Comparison of ENCODE assay signal across 16 cellular contexts in genomic region chr22:46500201-46500600, GRCh38. TPM values are rescaled to one million over a fixed set of nuclear protein-coding genes. Genes with fewer than 3 reads are reported as not detected.
DNase-seq lines count a peak whose midpoint lies in the region; ATAC-seq and TF ChIP-seq lines count a peak whose summit lies in the region.
"Had no signal": no experiment of that assay in that cellular context is flagged by ENCODE, and none has a peak within 500 bp of the region (broad histone marks: within the 10 kb centered on the region; RNA-seq: fewer than 3 reads in every experiment).

No MANE protein-coding gene starts in this region.

- H3K27me3 Mint-ChIP-seq in endothelial cell (ENCODE audit: unreplicated experiment), result peaks cover 5% of the 10 kb centered on the region
- H3K27me3 Mint-ChIP-seq in nephron (ENCODE audit: low read depth), result peaks cover 24% of the 10 kb centered on the region

- in situ Hi-C loops in HAP-1 (cut with MboI; ENCODE audit: low sequenced_read_pairs), result no loop called here

- H3K4me1 Mint-ChIP-seq in endothelial cell (ENCODE audit: unreplicated experiment) (peaks cover 21% of the 10 kb centered on the region), nephron (peaks cover 24% of the 10 kb centered on the region)

- H3K36me3 Mint-ChIP-seq in endothelial cell (ENCODE audit: low read depth, unreplicated experiment), result no peaks in the 10 kb centered on the region
- no peaks in the 10 kb centered on the region for H3K36me3 Mint-ChIP-seq in nephron (ENCODE audit: low read depth)
- H3K36me3 Mint-ChIP-seq: stimulated activated memory B cell treated with anti-CD40 and anti-IgM and Interleukin-4, amounts not matched to agents 10 μg/mL and 1 μg/mL and 100 μg/mL, for 72 hours had no signal

- no peaks in the 10 kb centered on the region for H3K36me3 ChIP-seq in HAP-1 (replicated peaks)

- H3K9me3 ChIP-seq in HAP-1, result no peaks in the 10 kb centered on the region

- TF ChIP-seq CTCF in endothelial cell (IDR thresholded peaks at IDR 0.05; ENCODE audit: unreplicated experiment), result no peak
- no peak for TF ChIP-seq CTCF in nephron (IDR thresholded peaks at IDR 0.05; ENCODE audit: unreplicated experiment in 3 of 3)

- H3K27ac Mint-ChIP-seq in endothelial cell (ENCODE audit: unreplicated experiment) (no peak overlapping the region), nephron (peak overlapping the region; percentile 54 to 87 (median 78))
- H3K27ac Mint-ChIP-seq: stimulated activated memory B cell treated with anti-CD40 and anti-IgM and Interleukin-4, amounts not matched to agents 10 μg/mL and 1 μg/mL and 100 μg/mL, for 72 hours had no signal

- H3K4me1 ChIP-seq in HAP-1, result peaks cover 8% of the 10 kb centered on the region

- H3K4me3 ChIP-seq in HAP-1, result no peak overlapping the region

- no peak overlapping the region for H3K4me3 Mint-ChIP-seq in endothelial cell (ENCODE audit: unreplicated experiment)
- H3K4me3 Mint-ChIP-seq in nephron, result peak overlapping the region in 1 of 3 experiments; percentile 57
- H3K4me3 Mint-ChIP-seq: stimulated activated memory B cell treated with anti-CD40 and anti-IgM and Interleukin-4, amounts not matched to agents 10 μg/mL and 1 μg/mL and 100 μg/mL, for 72 hours had no signal

- H3K27me3 ChIP-seq in HAP-1 (ENCODE audit: low read depth), result no peaks in the 10 kb centered on the region

- ATAC-seq in HG03095 (IDR thresholded peaks at IDR 0.05; ENCODE audit: unreplicated experiment) (no peak), GM18868 (IDR thresholded peaks at IDR 0.05; ENCODE audit: unreplicated experiment) (no peak), HG03571 (IDR thresholded peaks at IDR 0.05; ENCODE audit: unreplicated experiment) (no peak)
- ATAC-seq: Panc1; stimulated activated memory B cell treated with anti-CD40 and anti-IgM and Interleukin-4, amounts not matched to agents 10 μg/mL and 1 μg/mL and 100 μg/mL, for 72 hours had no signal

- H3K9me3 Mint-ChIP-seq in endothelial cell (ENCODE audit: unreplicated experiment) (no peaks in the 10 kb centered on the region), nephron (no peaks in the 10 kb centered on the region)
- H3K9me3 Mint-ChIP-seq: stimulated activated memory B cell treated with anti-CD40 and anti-IgM and Interleukin-4, amounts not matched to agents 10 μg/mL and 1 μg/mL and 100 μg/mL, for 72 hours had no signal

- DNase-seq in HAP-1 (ENCODE audit: low spot score in 2 of 2), result peak; percentile 88 to 94
- DNase-seq in NCI-H2227 (lab: John Stamatoyannopoulos, UW; ENCODE audit: unreplicated experiment), result peak; percentile 86
- peak; percentile 39 for DNase-seq in endothelial cell (ENCODE audit: low spot score)
- no peak for DNase-seq in Kasumi-1 (lab: John Stamatoyannopoulos, UW)
- DNase-seq: activated naive CD4-positive, alpha-beta T cell treated with anti-CD3 and anti-CD28 coated beads, Interleukin-2, amount 50 U/mL, for 16 hours; AML-193; effector CD4-positive, alpha-beta T cell; MV-4-11; NCI-H510A; SW 1271 had no signal

RNA-seq across cellular contexts. Expression of gene CELSR1, which starts 37.2 kb away (rescaled TPM):
- 7.7 TPM for total RNA-seq in endothelial cell (ENCODE audit: unreplicated experiment)

Comparison
In these comparisons a context has a peak if more than half of its experiments do, and no peak if none do; other contexts are left out.
1. DNase-seq: peak in HAP-1 (2 of 2), NCI-H2227 (single experiment) and endothelial cell (single experiment); none in Kasumi-1 (0 of 2).